ENCODE assay signal across 8 cellular contexts in genomic region chr2:23384551-23385349, GRCh38. TPM values are rescaled to one million over a fixed set of nuclear protein-coding genes. Genes with fewer than 3 reads are reported as not detected.
DNase-seq lines count a peak whose midpoint lies in the region; ATAC-seq and TF ChIP-seq lines count a peak whose summit lies in the region.

KLHL29 (plus strand) TSS chr2:23385179; CDS start chr2:23562197, 177,018 bp downstream.

- no peak for TF ChIP-seq CTCF in right atrium auricular region (IDR thresholded peaks at IDR 0.05)

- peaks cover 0 to 31% of the 10 kb centered on the region in 2 donors for H3K4me1 ChIP-seq in right atrium auricular region
- H3K4me1 ChIP-seq in rectal smooth muscle tissue (ENCODE audit: control insufficient read depth, insufficient read depth, low read length), result peaks cover 4% of the 10 kb centered on the region
- no peaks in the 10 kb centered on the region for H3K4me1 ChIP-seq in aorta (ENCODE audit: control insufficient read depth in 1 of 2, insufficient read depth in 2 of 2, low read length in 2 of 2)

- intact Hi-C loops in aorta (cut with DNase I), result loop anchor here in 1 of 2 donors (10.0 kb wide), 1 partner anchor 110 kb away; no protein-coding TSS in a partner anchor

- peak; percentile 59 for ATAC-seq in GM21381 (IDR thresholded peaks at IDR 0.05; ENCODE audit: unreplicated experiment)
- peak; percentile 77 for ATAC-seq in aorta (ENCODE audit: low FRiP score)

- H3K27ac ChIP-seq in right atrium auricular region (peak within 1 kb of the TSS; percentile 65 to 76), rectal smooth muscle tissue (ENCODE audit: low read depth, low read length) (peak within 1 kb of the TSS; percentile 66), aorta (ENCODE audit: low read depth in 1 of 2, low read length in 2 of 2) (peak within 1 kb of the TSS in 1 of 2 donors; percentile 23)

- peak within 1 kb of the TSS; percentile 6 for H3K9ac ChIP-seq in rectal smooth muscle tissue (ENCODE audit: low read length)

- peaks cover 0 to 3% of the 10 kb centered on the region in 2 donors for H3K27me3 ChIP-seq in right atrium auricular region
- no peaks in the 10 kb centered on the region for H3K27me3 ChIP-seq in rectal smooth muscle tissue (ENCODE audit: control insufficient read depth, insufficient read depth, low read length)
- H3K27me3 ChIP-seq in aorta (ENCODE audit: control insufficient read depth in 1 of 2, insufficient read depth in 2 of 2, low read length in 1 of 2), result no peaks in the 10 kb centered on the region

- peak within 1 kb of the TSS; percentile 60 to 68 for H3K4me3 ChIP-seq in right atrium auricular region
- H3K4me3 ChIP-seq in rectal smooth muscle tissue (ENCODE audit: low read length), result peak within 1 kb of the TSS; percentile 69
- H3K4me3 ChIP-seq in aorta (ENCODE audit: low read length in 2 of 2), result peak within 1 kb of the TSS; percentile 45 to 92

- H3K36me3 ChIP-seq in right atrium auricular region, result no peaks in the 10 kb centered on the region
- H3K36me3 ChIP-seq in rectal smooth muscle tissue (ENCODE audit: control insufficient read depth, insufficient read depth, low read length), result no peaks in the 10 kb centered on the region
- no peaks in the 10 kb centered on the region for H3K36me3 ChIP-seq in aorta (ENCODE audit: control insufficient read depth in 1 of 2, insufficient read depth in 2 of 2, low read length in 1 of 2)

- DNase-seq in DMS53 (lab: John Stamatoyannopoulos, UW), result peak; percentile 87
- DNase-seq in HT1080 (ENCODE audit: low read depth), result peak; percentile 25
- peak; percentile 38 to 60 for DNase-seq in SW 1271 (lab: John Stamatoyannopoulos, UW)
- DNase-seq in amniotic epithelial cell (ENCODE audit: low read depth), result peak; percentile 48
- peak; percentile 81 for DNase-seq in right atrium auricular region (ENCODE audit: low spot score)
- DNase-seq in aorta, result peak; percentile 90 to 96

- WGBS in aorta, 2 donors, result 6 to 11% methylated on average over 40 to 92 of the region's 92 CpGs

- H3K9me3 ChIP-seq in right atrium auricular region, result no peaks in the 10 kb centered on the region
- no peaks in the 10 kb centered on the region for H3K9me3 ChIP-seq in aorta (ENCODE audit: control insufficient read depth, low read length)

RNA-seq across cellular contexts. Expression of gene KLHL29, which starts in this region (rescaled TPM):
- total RNA-seq in HT1080 (2014; rRNA removed; shearing (Covaris generic)), result 6.0 and 6.8 TPM in 2 replicates
- 6.1 and 7.4 TPM in 2 replicates for polyA plus RNA-seq in HT1080 (2015; cell fraction: cytosol; rRNA removed)
- polyA plus RNA-seq in HT1080 (2015; cell fraction: nucleus; rRNA removed), result 11.0 and 11.3 TPM in 2 replicates
- total RNA-seq in right atrium auricular region, result 1 to 10 TPM; 2.0 to 4.2 TPM
- total RNA-seq in aorta, result 10 to 100 TPM; 11.4 to 13.4 TPM
- polyA plus RNA-seq in aorta, result 1 to 10 TPM in 1 of 2 donors, under 1 TPM in 1; 0.75 to 4.9 TPM

Comparison
In these comparisons a context has a peak if more than half of its experiments do, and no peak if none do; other contexts are left out.
1. DNase-seq: peak in every context shown above with its lines; median percentile 93 in aorta; 87 in DMS53; 81 in right atrium auricular region; 49 in SW 1271; 48 in amniotic epithelial cell; 25 in HT1080.